In genomic region chr12:11877869-11878780, GRCh38 we compare ENCODE assay signal across 8 cellular contexts.
DNase-seq lines count a peak whose midpoint lies in the region; ATAC-seq and TF ChIP-seq lines count a peak whose summit lies in the region.

No MANE protein-coding gene starts in this region.

- H3K27ac ChIP-seq in 22Rv1 (peak overlapping the region; percentile 57), VCaP (peak overlapping the region; percentile 80), stomach smooth muscle (ENCODE audit: low read length) (peak overlapping the region; percentile 78)

- ATAC-seq in left ventricle myocardium superior = peak; percentile 76

- intact Hi-C loops in left ventricle myocardium superior (cut with micrococcal nuclease) = no loop called here

- TF ChIP-seq CTCF in 22Rv1 (IDR thresholded peaks at IDR 0.05) (no peak), VCaP (conservative IDR thresholded peaks at IDR 0.05) (no peak)

- peak overlapping the region; percentile 5 to 45 for H3K9ac ChIP-seq in stomach smooth muscle (ENCODE audit: low read length in 2 of 2)

- peak overlapping the region in 1 of 2 donors; percentile 44 for H3K4me3 ChIP-seq in stomach smooth muscle (ENCODE audit: low read length in 2 of 2)

- H3K36me3 ChIP-seq in stomach smooth muscle (ENCODE audit: control insufficient read depth in 2 of 2, insufficient read depth in 2 of 2, low read length in 2 of 2) = no peaks in the 10 kb centered on the region

- H3K4me1 ChIP-seq in stomach smooth muscle (ENCODE audit: control insufficient read depth, insufficient read depth, low read length) = peaks cover 46% of the 10 kb centered on the region

- no peaks in the 10 kb centered on the region for H3K9me3 ChIP-seq in stomach smooth muscle (ENCODE audit: control insufficient read depth in 2 of 2, low read length in 2 of 2)

- H3K27me3 ChIP-seq in stomach smooth muscle (ENCODE audit: control insufficient read depth in 1 of 2, insufficient read depth in 2 of 2, low read length in 2 of 2) = no peaks in the 10 kb centered on the region

- DNase-seq in HS-5 (ENCODE audit: low read depth) (peak; percentile 45), left ventricle myocardium superior (no peak), DMS79 treated with DMSO at 0.1 percent for 48 hours (lab: John Stamatoyannopoulos, UW) (no peak), MV-4-11 (lab: John Stamatoyannopoulos, UW) (no peak), NK-92 (lab: John Stamatoyannopoulos, UW; ENCODE audit: unreplicated experiment) (no peak)
